ENCODE assay signal across 1 cellular context in the genomic region with DNA sequence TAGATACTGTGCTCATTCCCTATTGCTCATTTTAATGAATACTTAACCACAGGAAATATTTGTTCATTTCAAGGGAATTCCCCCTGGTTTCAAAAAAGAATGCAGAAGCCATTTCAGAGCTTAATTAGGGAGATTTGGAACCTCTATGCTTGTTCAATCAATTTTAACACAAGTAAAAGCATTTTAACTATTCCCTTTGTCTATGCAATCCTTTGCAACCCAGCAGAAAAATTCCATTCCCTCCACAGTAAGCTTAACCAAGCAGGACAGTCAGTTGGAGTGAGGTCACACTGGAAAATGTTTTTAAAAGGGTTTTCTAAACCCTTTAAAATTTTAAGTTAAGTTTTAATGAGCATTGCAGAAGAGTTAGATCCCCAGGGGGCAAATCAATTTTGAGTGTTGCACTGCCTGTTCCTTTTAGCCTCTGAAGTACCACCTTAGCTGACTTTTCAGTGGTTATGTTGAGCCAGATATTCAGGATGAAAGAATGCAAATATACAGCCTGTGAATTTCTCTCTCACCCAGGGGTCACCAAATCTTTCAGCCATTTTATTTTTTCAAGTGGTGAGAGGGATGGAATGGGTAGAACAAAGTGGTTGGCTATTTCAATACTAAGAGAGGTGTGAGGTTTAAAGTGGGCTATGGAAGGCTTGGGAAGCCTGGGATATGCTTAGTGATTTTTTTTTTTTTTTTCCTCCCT.
TF ChIP-seq lines count a peak whose summit lies in the region.

No MANE protein-coding gene starts in this region.

TF ChIP-seq in GM12878, 131 proteins besides CTCF, POLR2A, EP300 and RAD21 (continued from another document):
- TF ChIP-seq RELB (IDR thresholded peaks at IDR 0.05; ENCODE audit: low read depth) = peak; percentile 62; the same call in 1 of the 2 replicates
- peak; percentile 96 for TF ChIP-seq MTA2 (IDR thresholded peaks at IDR 0.05; ENCODE audit: low read depth)
- TF ChIP-seq IKZF2 (IDR thresholded peaks at IDR 0.05) = peak; percentile 31 to 54; a peak in 2 of 4 replicates
- TF ChIP-seq ZBTB40 (IDR thresholded peaks at IDR 0.05; ENCODE audit: borderline replicate concordance) = no peak
- no peak for TF ChIP-seq ELK1 (IDR thresholded peaks at IDR 0.05; ENCODE audit: low read depth, low read length)
- TF ChIP-seq DPF2 (IDR thresholded peaks at IDR 0.05) = peak; percentile 63; the same call in 1 of the 2 replicates
- TF ChIP-seq, protein P1, sequence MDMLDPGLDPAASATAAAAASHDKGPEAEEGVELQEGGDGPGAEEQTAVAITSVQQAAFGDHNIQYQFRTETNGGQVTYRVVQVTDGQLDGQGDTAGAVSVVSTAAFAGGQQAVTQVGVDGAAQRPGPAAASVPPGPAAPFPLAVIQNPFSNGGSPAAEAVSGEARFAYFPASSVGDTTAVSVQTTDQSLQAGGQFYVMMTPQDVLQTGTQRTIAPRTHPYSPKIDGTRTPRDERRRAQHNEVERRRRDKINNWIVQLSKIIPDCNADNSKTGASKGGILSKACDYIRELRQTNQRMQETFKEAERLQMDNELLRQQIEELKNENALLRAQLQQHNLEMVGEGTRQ (IDR thresholded peaks at IDR 0.05; ENCODE audit: borderline replicate concordance, low read depth, low read length) = no peak
- no peak for TF ChIP-seq IRF4 (IDR thresholded peaks at IDR 0.05; ENCODE audit: low read depth, low read length)
- 0 out of 2 replicates have a peak, but pooled peaks have one; percentile 40 for TF ChIP-seq IKZF1 (conservative IDR thresholded peaks at IDR 0.05)
- TF ChIP-seq, protein P2, sequence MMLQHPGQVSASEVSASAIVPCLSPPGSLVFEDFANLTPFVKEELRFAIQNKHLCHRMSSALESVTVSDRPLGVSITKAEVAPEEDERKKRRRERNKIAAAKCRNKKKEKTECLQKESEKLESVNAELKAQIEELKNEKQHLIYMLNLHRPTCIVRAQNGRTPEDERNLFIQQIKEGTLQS (IDR thresholded peaks at IDR 0.05; ENCODE audit: borderline replicate concordance, extremely low read depth, low read depth, low read length) = no peak
- no peak for TF ChIP-seq POLR2AphosphoS5 (IDR thresholded peaks at IDR 0.05; ENCODE audit: low read length)
- TF ChIP-seq PAX5 (IDR thresholded peaks at IDR 0.05; ENCODE audit: borderline replicate concordance, low read depth, low read length) = no peak
